ENCODE assay signal across 1 cellular context in genomic region chr10:43404675-43405221, GRCh38.
TF ChIP-seq lines count a peak whose summit lies in the region.

No MANE protein-coding gene starts in this region.

TF ChIP-seq in SK-N-SH treated with all-trans-retinoic acid at 6 μM for 48 hours, 23 proteins besides CTCF, POLR2A, EP300 and RAD21 (continued from another document):
- TF ChIP-seq TOX (CRISPR knock-in tag; IDR thresholded peaks at IDR 0.05; ENCODE audit: borderline replicate concordance) (no peak), PPARA (CRISPR knock-in tag; IDR thresholded peaks at IDR 0.05; ENCODE audit: borderline replicate concordance) (no peak), POU6F1 (CRISPR knock-in tag; IDR thresholded peaks at IDR 0.05; ENCODE audit: borderline replicate concordance, low read depth) (no peak), CREB5 (CRISPR knock-in tag; IDR thresholded peaks at IDR 0.05; ENCODE audit: low read depth) (no peak), SNAI2 (CRISPR knock-in tag; IDR thresholded peaks at IDR 0.05) (no peak), TSHZ2 (CRISPR knock-in tag; IDR thresholded peaks at IDR 0.05) (no peak), GLIS3 (CRISPR knock-in tag; IDR thresholded peaks at IDR 0.05) (no peak), ESRRG (CRISPR knock-in tag; IDR thresholded peaks at IDR 0.05) (no peak)
